Comparison of ENCODE assay signal across 34 cellular contexts in genomic region chr22:34410111-34410510, GRCh38.
"Had no signal": no experiment of that assay in that cellular context is flagged by ENCODE, and none has a peak within 500 bp of the region (broad histone marks: within the 10 kb centered on the region; RNA-seq: fewer than 3 reads in every experiment).

No MANE protein-coding gene starts in this region.

- H3K9me3 ChIP-seq: adrenal gland, ascending aorta, body of pancreas, breast epithelium had no signal

- H3K27ac ChIP-seq: adrenal gland, ascending aorta, body of pancreas, brain microvascular endothelial cell, breast epithelium, cardiac muscle cell had no signal

- DNase-seq: activated effector memory CD4-positive, alpha-beta T cell treated with anti-CD3 and anti-CD28 coated beads, Interleukin-2, amount 50 U/mL, for 16 hours; activated effector memory CD4-positive, alpha-beta T cell treated with Interleukin-2 at 50 U/mL for 16 hours; activated gamma-delta T cell; activated gamma-delta T cell treated with Interleukin-2 at 50 U/mL for 16 hours; activated naive CD4-positive, alpha-beta T cell; activated naive CD4-positive, alpha-beta T cell treated with anti-CD3 and anti-CD28 coated beads for 36 hours; activated naive CD4-positive, alpha-beta T cell treated with anti-CD3 and anti-CD28 coated beads, Interleukin-2, amount 10 ng/mL, durations not matched to agents 7 days and 5 days; activated naive CD4-positive, alpha-beta T cell treated with anti-CD3 and anti-CD28 coated beads, Interleukin-2, amount 50 U/mL, for 16 hours; activated naive CD4-positive, alpha-beta T cell treated with Interleukin-2 at 50 U/mL for 16 hours; activated naive CD8-positive, alpha-beta T cell treated with anti-CD3 and anti-CD28 coated beads for 36 hours; activated naive CD8-positive, alpha-beta T cell treated with anti-CD3 and anti-CD28 coated beads, Interleukin-2, amount 10 ng/mL, durations not matched to agents 7 days and 5 days; activated naive CD8-positive, alpha-beta T cell treated with anti-CD3 and anti-CD28 coated beads, Interleukin-2, amount 50 U/mL, for 24 hours; activated T-cell treated with anti-CD3 and anti-CD28 coated beads, Interleukin-2, amount 50 U/mL, for 1 hour; activated T-cell treated with anti-CD3 and anti-CD28 coated beads, Interleukin-2, amount 50 U/mL, for 24 hours; activated T-cell treated with anti-CD3 and anti-CD28 coated beads, Interleukin-2, amount 50 U/mL, for 4 hours; activated T-cell treated with anti-CD3 and anti-CD28 coated beads, Interleukin-2, amount 50 U/mL, for 48 hours; activated T-cell treated with anti-CD3 and anti-CD28 coated beads, Interleukin-2, amount 50 U/mL, for 72 hours; adrenal gland; amniotic stem cell; amygdala; anterior cingulate cortex; aorta; body of pancreas; brain microvascular endothelial cell; caudate nucleus; central memory CD4-positive, alpha-beta T cell; cerebellar nuclear complex had no signal

- FAIRE-seq: astrocyte, bronchial epithelial cell had no signal

- H3K36me3 ChIP-seq: adrenal gland, ascending aorta, brain microvascular endothelial cell, breast epithelium, cardiac muscle cell had no signal

- H3K27me3 ChIP-seq: adrenal gland, ascending aorta, body of pancreas, brain microvascular endothelial cell, cardiac muscle cell had no signal

- H3K4me3 ChIP-seq: adrenal gland, ascending aorta, body of pancreas, breast epithelium, cardiac muscle cell had no signal

- H3K4me1 ChIP-seq: adrenal gland, ascending aorta, body of pancreas, breast epithelium had no signal

- ATAC-seq: activated naive CD4-positive, alpha-beta T cell treated with anti-CD3 and anti-CD28 coated beads, Interleukin-2, amount 50 U/mL, for 72 hours; activated naive CD8-positive, alpha-beta T cell treated with anti-CD3 and anti-CD28 coated beads, Interleukin-2, amount 50 U/mL, for 24 hours; activated T-cell treated with anti-CD3 and anti-CD28 coated beads, Interleukin-2, amount 50 U/mL, for 4 hours; activated T-cell treated with anti-CD3 and anti-CD28 coated beads, Interleukin-2, amount 50 U/mL, for 72 hours; activated T-helper 17 cell treated with anti-CD3 and anti-CD28 coated beads, Interleukin-2, amount 50 U/mL, for 72 hours; body of pancreas had no signal
